1 cellular context compared by ENCODE assay signal in genomic region chr17:41810659-41811548, GRCh38.
TF ChIP-seq lines count a peak whose summit lies in the region.

No MANE protein-coding gene starts in this region.

TF ChIP-seq in WTC11, 78 proteins besides CTCF, POLR2A, EP300 and RAD21 (continued from another document):
- TF ChIP-seq ATF2 (CRISPR knock-in tag; IDR thresholded peaks at IDR 0.05; ENCODE audit: borderline replicate concordance, low read depth) = no peak
- no peak for TF ChIP-seq SP1 (CRISPR knock-in tag; conservative IDR thresholded peaks at IDR 0.05)
- no peak for TF ChIP-seq ZNF423 (CRISPR knock-in tag; IDR thresholded peaks at IDR 0.05)
- no peak for TF ChIP-seq ZBTB21 (CRISPR knock-in tag; IDR thresholded peaks at IDR 0.05; ENCODE audit: borderline replicate concordance)
- TF ChIP-seq ZMAT4 (CRISPR knock-in tag; IDR thresholded peaks at IDR 0.05) = no peak
- no peak for TF ChIP-seq FOXJ3 (CRISPR knock-in tag; IDR thresholded peaks at IDR 0.05; ENCODE audit: borderline replicate concordance)
- no peak for TF ChIP-seq FOXP1 (CRISPR knock-in tag; IDR thresholded peaks at IDR 0.05; ENCODE audit: borderline replicate concordance)
- no peak for TF ChIP-seq ATF3 (CRISPR knock-in tag; conservative IDR thresholded peaks at IDR 0.05)
- TF ChIP-seq RELA (CRISPR knock-in tag; IDR thresholded peaks at IDR 0.05; ENCODE audit: borderline replicate concordance) = no peak
- no peak for TF ChIP-seq ZBTB43 (CRISPR knock-in tag; IDR thresholded peaks at IDR 0.05)
- TF ChIP-seq AFF4 (CRISPR knock-in tag; IDR thresholded peaks at IDR 0.05; ENCODE audit: borderline replicate concordance) = no peak
- TF ChIP-seq GABPB1 (CRISPR knock-in tag; IDR thresholded peaks at IDR 0.05) = no peak
- TF ChIP-seq EMX1 (CRISPR knock-in tag; IDR thresholded peaks at IDR 0.05) = no peak
- 0 out of 2 replicates have a peak, but pooled peaks have one; percentile 50 for TF ChIP-seq ARID4B (CRISPR knock-in tag; IDR thresholded peaks at IDR 0.05; ENCODE audit: borderline replicate concordance)
- TF ChIP-seq ZNF396 (CRISPR knock-in tag; IDR thresholded peaks at IDR 0.05; ENCODE audit: borderline replicate concordance) = no peak
- TF ChIP-seq MXD4 (CRISPR knock-in tag; IDR thresholded peaks at IDR 0.05; ENCODE audit: borderline replicate concordance) = no peak
- no peak for TF ChIP-seq PREB (CRISPR knock-in tag; IDR thresholded peaks at IDR 0.05; ENCODE audit: borderline replicate concordance)
- TF ChIP-seq CDX4 (CRISPR knock-in tag; IDR thresholded peaks at IDR 0.05; ENCODE audit: borderline replicate concordance) = no peak
- no peak for TF ChIP-seq STAT6 (CRISPR knock-in tag; conservative IDR thresholded peaks at IDR 0.05; ENCODE audit: low read depth)
- TF ChIP-seq MAX (CRISPR knock-in tag; IDR thresholded peaks at IDR 0.05) = peak; percentile 69
- TF ChIP-seq ZNF263 (CRISPR knock-in tag; IDR thresholded peaks at IDR 0.05; ENCODE audit: low read depth) = peak; percentile 70; the same call in 1 of the 2 replicates
- TF ChIP-seq ETV6 (CRISPR knock-in tag; IDR thresholded peaks at IDR 0.05) = no peak
- 0 out of 2 replicates have a peak, but pooled peaks have one; percentile 19 for TF ChIP-seq ZNF281 (CRISPR knock-in tag; IDR thresholded peaks at IDR 0.05)
- TF ChIP-seq ZNF138 (CRISPR knock-in tag; conservative IDR thresholded peaks at IDR 0.05) = no peak
- TF ChIP-seq ATF1 (CRISPR knock-in tag; IDR thresholded peaks at IDR 0.05) = peak; percentile 38; the same call in 1 of the 2 replicates
